In the genomic region with DNA sequence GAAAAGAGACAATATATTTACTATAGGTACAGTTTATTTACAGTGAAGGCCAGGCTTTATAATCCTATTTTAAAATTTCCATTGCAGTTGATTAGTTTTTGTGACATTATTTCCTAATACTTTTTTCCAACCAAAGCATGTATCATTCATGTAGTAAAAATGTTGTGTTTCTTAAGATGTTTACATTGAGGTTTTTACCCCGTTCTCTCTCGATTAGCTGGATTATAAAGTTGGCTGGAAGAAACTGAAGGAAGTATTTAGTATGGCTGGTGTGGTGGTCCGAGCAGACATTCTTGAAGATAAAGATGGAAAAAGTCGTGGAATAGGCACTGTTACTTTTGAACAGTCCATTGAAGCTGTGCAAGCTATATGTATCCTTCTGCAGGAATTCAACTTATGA, we compare ENCODE assay signal across 24 cellular contexts. TPM values are rescaled to one million over a fixed set of nuclear protein-coding genes. Genes with fewer than 3 reads are reported as not detected.
DNase-seq lines count a peak whose midpoint lies in the region; ATAC-seq and TF ChIP-seq lines count a peak whose summit lies in the region.
"Had no signal": no experiment of that assay in that cellular context is flagged by ENCODE, and none has a peak within 500 bp of the region (broad histone marks: within the 10 kb centered on the region; RNA-seq: fewer than 3 reads in every experiment).

No MANE protein-coding gene starts in this region.

- H3K27me3 Mint-ChIP-seq in activated naive CD4-positive, alpha-beta T cell treated with anti-CD3 and anti-CD28 coated beads, Interleukin-2, amount 50 U/mL, for 24 hours = no peaks in the 10 kb centered on the region
- no peaks in the 10 kb centered on the region for H3K27me3 Mint-ChIP-seq in T-helper 17 cell

- H3K36me3 ChIP-seq in smooth muscle cell (ENCODE audit: low read depth) = peaks cover 17% of the 10 kb centered on the region

- H3K9ac ChIP-seq in smooth muscle cell (ENCODE audit: low read depth) = no peak overlapping the region
- H3K9ac ChIP-seq: BLaER1 had no signal

- 27% methylated on average over 4 of the region's 4 CpGs for WGBS in smooth muscle cell (ENCODE audit: low lambda C conversion rate)

- H3K27ac ChIP-seq in smooth muscle cell (ENCODE audit: low read depth) = peak overlapping the region; percentile 68
- H3K27ac ChIP-seq: BLaER1 had no signal

- no peaks in the 10 kb centered on the region for H3K27me3 ChIP-seq in smooth muscle cell (ENCODE audit: low read depth)
- H3K27me3 ChIP-seq: BLaER1, MG63 had no signal

- ATAC-seq in T-helper 17 cell = no peak
- no peak for ATAC-seq in GM21423 (IDR thresholded peaks at IDR 0.05; ENCODE audit: unreplicated experiment)
- ATAC-seq in left cardiac atrium = no peak
- ATAC-seq: CD8-positive, alpha-beta T cell; GM12878; SK-N-SH treated with all-trans-retinoic acid at 6 μM for 48 hours had no signal

- H3K9me3 ChIP-seq in T-helper 17 cell (ENCODE audit: control insufficient read depth, low read length, poor library complexity, severe bottlenecking) = no peaks in the 10 kb centered on the region
- H3K9me3 ChIP-seq in smooth muscle cell (replicated peaks; ENCODE audit: low read depth) = no peaks in the 10 kb centered on the region
- H3K9me3 ChIP-seq: BLaER1, MG63 had no signal

- intact Hi-C loops in left cardiac atrium (cut with DNase I) = no loop called here

- H3K9me3 Mint-ChIP-seq in activated naive CD4-positive, alpha-beta T cell treated with anti-CD3 and anti-CD28 coated beads, Interleukin-2, amount 50 U/mL, for 24 hours = no peaks in the 10 kb centered on the region
- H3K9me3 Mint-ChIP-seq: CD8-positive, alpha-beta T cell had no signal

- H4K20me1 ChIP-seq in smooth muscle cell (ENCODE audit: low read depth) = peaks cover 95% of the 10 kb centered on the region

- no peaks in the 10 kb centered on the region for H3K4me1 ChIP-seq in smooth muscle cell (ENCODE audit: low read depth)

- DNase-seq in activated naive CD4-positive, alpha-beta T cell treated with anti-CD3 and anti-CD28 coated beads, Interleukin-2, amount 50 U/mL, for 16 hours = no peak
- no peak for DNase-seq in T-helper 17 cell
- peak; percentile 68 for DNase-seq in fibroblast of gingiva (ENCODE audit: low read depth)
- DNase-seq in smooth muscle cell (lab: John Stamatoyannopoulos, UW; ENCODE audit: unreplicated experiment) = no peak
- no peak for DNase-seq in NCI-H2227 treated with DMSO at 0.1 percent for 48 hours (lab: John Stamatoyannopoulos, UW)
- DNase-seq in left cardiac atrium = no peak
- DNase-seq: Calu3; CD8-positive, alpha-beta T cell; EL; Kasumi-1; MG63; NCI-H1092 treated with DMSO at 0.1 percent for 48 hours; NCI-H2081 treated with DMSO at 0.1 percent for 48 hours; NCI-H510A treated with DMSO at 0.1 percent for 48 hours; NCI-H774; OCI-M1; SHP77 had no signal

- H3K36me3 Mint-ChIP-seq in activated naive CD4-positive, alpha-beta T cell treated with anti-CD3 and anti-CD28 coated beads, Interleukin-2, amount 50 U/mL, for 24 hours = peaks cover 29% of the 10 kb centered on the region
- H3K36me3 Mint-ChIP-seq in T-helper 17 cell (ENCODE audit: low read depth) = peaks cover 16% of the 10 kb centered on the region

- H3K4me1 Mint-ChIP-seq in activated naive CD4-positive, alpha-beta T cell treated with anti-CD3 and anti-CD28 coated beads, Interleukin-2, amount 50 U/mL, for 24 hours = peaks cover 49% of the 10 kb centered on the region
- peaks cover 27% of the 10 kb centered on the region for H3K4me1 Mint-ChIP-seq in T-helper 17 cell

- H3K79me2 ChIP-seq in smooth muscle cell (ENCODE audit: low read depth) = peaks cover 84% of the 10 kb centered on the region

- no peak overlapping the region for H3K4me3 ChIP-seq in smooth muscle cell
- H3K4me3 ChIP-seq: BLaER1, GM12878, MG63 had no signal

- H3K4me2 ChIP-seq in smooth muscle cell = peak overlapping the region; percentile 54
- H3K4me2 ChIP-seq: BLaER1 had no signal

- no peak overlapping the region for H3K4me3 Mint-ChIP-seq in activated naive CD4-positive, alpha-beta T cell treated with anti-CD3 and anti-CD28 coated beads, Interleukin-2, amount 50 U/mL, for 24 hours
- H3K4me3 Mint-ChIP-seq in T-helper 17 cell = no peak overlapping the region
- H3K4me3 Mint-ChIP-seq: CD8-positive, alpha-beta T cell had no signal

- TF ChIP-seq CTCF in smooth muscle cell (IDR thresholded peaks at IDR 0.05; ENCODE audit: borderline replicate concordance, insufficient read depth, poor library complexity, severe bottlenecking) = no peak

- H2AFZ ChIP-seq in smooth muscle cell (ENCODE audit: low read depth) = no peak overlapping the region

- peak overlapping the region; percentile 27 for H3K27ac Mint-ChIP-seq in activated naive CD4-positive, alpha-beta T cell treated with anti-CD3 and anti-CD28 coated beads, Interleukin-2, amount 50 U/mL, for 24 hours
- peak overlapping the region; percentile 11 for H3K27ac Mint-ChIP-seq in T-helper 17 cell
- H3K27ac Mint-ChIP-seq: CD8-positive, alpha-beta T cell had no signal

- H3F3A ChIP-seq in smooth muscle cell (ENCODE audit: low read depth) = peaks cover 16% of the 10 kb centered on the region

RNA-seq across cellular contexts. Expression of a gene that starts 21.2 kb away (rescaled TPM):
- total RNA-seq in T-helper 17 cell (100 to 1,000 TPM; 248 to 259 TPM), smooth muscle cell (44.3 and 54.9 TPM in 2 replicates), left cardiac atrium (100 to 1,000 TPM; 102 to 126 TPM)
- polyA plus RNA-seq in smooth muscle cell = 143 and 156 TPM in 2 replicates

RNA-seq across cellular contexts. Expression of a gene that starts 36.4 kb away (rescaled TPM):
- 1 to 10 TPM; 5.2 to 7.4 TPM for total RNA-seq in T-helper 17 cell
- not detected in 2 replicates for total RNA-seq in smooth muscle cell
- 0.18 and 0.74 TPM in 2 replicates for polyA plus RNA-seq in smooth muscle cell
- total RNA-seq in left cardiac atrium = 1 to 10 TPM; 1.0 to 1.4 TPM
- total RNA-seq: A172, Calu3, RPMI7951 had no signal

RNA-seq across cellular contexts. Expression of a gene that starts 47.9 kb away (rescaled TPM):
- 10 to 100 TPM; 45.1 to 46.2 TPM for total RNA-seq in T-helper 17 cell
- 1.3 and 10.2 TPM in 2 replicates for total RNA-seq in smooth muscle cell
- 33.0 and 42.4 TPM in 2 replicates for polyA plus RNA-seq in smooth muscle cell
- total RNA-seq in left cardiac atrium = 10 to 100 TPM; 13.6 to 16.6 TPM

RNA-seq across cellular contexts. Expression of a gene that starts 52.9 kb away (rescaled TPM):
- total RNA-seq in T-helper 17 cell (100 to 1,000 TPM in 1 of 2 donors, 10 to 100 TPM in 1; 26.9 to 108 TPM), smooth muscle cell (22.2 and 22.5 TPM in 2 replicates), left cardiac atrium (10 to 100 TPM; 81.1 to 87.8 TPM)
- polyA plus RNA-seq in smooth muscle cell = 24.4 and 32.5 TPM in 2 replicates
